Comparison of ENCODE assay signal across 23 cellular contexts in genomic region chr9:112542893-112543292, GRCh38. TPM values are rescaled to one million over a fixed set of nuclear protein-coding genes. Genes with fewer than 3 reads are reported as not detected.
DNase-seq lines count a peak whose midpoint lies in the region; ATAC-seq, FAIRE-seq and TF ChIP-seq lines count a peak whose summit lies in the region.
"Had no signal": no experiment of that assay in that cellular context is flagged by ENCODE, and none has a peak within 500 bp of the region (broad histone marks: within the 10 kb centered on the region; RNA-seq: fewer than 3 reads in every experiment).

No MANE protein-coding gene starts in this region.

- H3K4me3 Mint-ChIP-seq in nephron: peak overlapping the region in 1 of 3 experiments; percentile 0
- H3K4me3 Mint-ChIP-seq: CD4-positive, CD25-positive, alpha-beta regulatory T cell had no signal

- POLR2A ChIA-PET in HepG2 (lab: Yijun Ruan, JAX): no interaction called here

- no TSS peak for BruUV-seq in HepG2 (replicated peaks; lab: Mats Ljungman, UMichigan)

- ATAC-seq in HepG2: no peak
- ATAC-seq in right lobe of liver: no peak
- ATAC-seq in HG03135 (IDR thresholded peaks at IDR 0.05; ENCODE audit: unreplicated experiment): no peak
- ATAC-seq in HG02610 (IDR thresholded peaks at IDR 0.05; ENCODE audit: unreplicated experiment): no peak
- ATAC-seq: Panc1 had no signal

- no peaks in the 10 kb centered on the region for H3K36me3 ChIP-seq in HepG2 (replicated peaks in 1 of 2; ENCODE audit: control insufficient read depth in 1 of 2, insufficient read depth in 2 of 2, low read length in 2 of 2)
- H3K36me3 ChIP-seq in right lobe of liver: no peaks in the 10 kb centered on the region
- H3K36me3 ChIP-seq in adrenal gland (replicated peaks in 1 of 2): no peaks in the 10 kb centered on the region

- no peak for FAIRE-seq in HepG2 (lab: Jason Lieb, UNC)
- FAIRE-seq: D721Med, GM18507, HTR-8/SVneo had no signal

- H3K79me2 ChIP-seq in HepG2 (ENCODE audit: insufficient read depth, low read length): peaks cover 56% of the 10 kb centered on the region

- WGBS in HepG2 (ENCODE audit: low lambda C conversion rate): 92% methylated on average over 1 of the region's 1 CpG
- WGBS in right lobe of liver (ENCODE audit: insufficient coverage, low coverage, low lambda C conversion rate, missing lambda C conversion rate): 100% methylated on average over 1 of the region's 1 CpG
- 32 to 58% (median 49%) methylated on average over 1 of the region's 1 CpG for WGBS in adrenal gland, 4 donors

- intact Hi-C loops in HepG2 (cut with micrococcal nuclease; ENCODE audit: unreplicated experiment) (no loop called here), right lobe of liver (cut with DNase I) (no loop called here), adrenal gland (cut with DNase I) (loop anchor here in 1 of 2 donors (10.0 kb wide), 1 partner anchor 48 kb away; no protein-coding TSS in a partner anchor)

- peak overlapping the region; percentile 70 to 85 (median 84) for H3K27ac Mint-ChIP-seq in nephron
- H3K27ac Mint-ChIP-seq: CD4-positive, CD25-positive, alpha-beta regulatory T cell had no signal

- peaks cover 49% of the 10 kb centered on the region for H3K4me1 Mint-ChIP-seq in nephron

- TF ChIP-seq EP300 in HepG2 (IDR thresholded peaks at IDR 0.05; ENCODE audit: low read depth in 2 of 2, low read length in 2 of 2) (no peak), HepG2 (CRISPR knock-in tag; IDR thresholded peaks at IDR 0.05; ENCODE audit: borderline replicate concordance) (no peak)

- no peaks in the 10 kb centered on the region for H3K9me3 ChIP-seq in HepG2 (ENCODE audit: low read length)
- H3K9me3 ChIP-seq in right lobe of liver: no peaks in the 10 kb centered on the region
- H3K9me3 ChIP-seq in adrenal gland (replicated peaks in 1 of 3): no peaks in the 10 kb centered on the region

- H2AFZ ChIP-seq in HepG2 (ENCODE audit: low read length): no peak overlapping the region

- H3K27me3 Mint-ChIP-seq in nephron (ENCODE audit: low read depth): no peaks in the 10 kb centered on the region
- H3K27me3 Mint-ChIP-seq: CD4-positive, CD25-positive, alpha-beta regulatory T cell had no signal

- no peak overlapping the region for H3K9ac ChIP-seq in HepG2 (ENCODE audit: insufficient read depth, low read depth, low read length)
- H3K9ac ChIP-seq: KMS-11 had no signal

- H3K9me3 Mint-ChIP-seq in nephron: peaks cover 6% of the 10 kb centered on the region
- H3K9me3 Mint-ChIP-seq: CD4-positive, CD25-positive, alpha-beta regulatory T cell had no signal

- TF ChIP-seq CTCF in HepG2 (CRISPR knock-in tag; IDR thresholded peaks at IDR 0.05): no peak
- no peak for TF ChIP-seq CTCF in right lobe of liver (IDR thresholded peaks at IDR 0.05)
- TF ChIP-seq CTCF in adrenal gland (IDR thresholded peaks at IDR 0.05): no peak
- TF ChIP-seq CTCF in nephron (IDR thresholded peaks at IDR 0.05; ENCODE audit: unreplicated experiment in 3 of 3): no peak
- TF ChIP-seq CTCF in coronary artery (IDR thresholded peaks at IDR 0.05): no peak

- H3K36me3 Mint-ChIP-seq in nephron (ENCODE audit: low read depth): no peaks in the 10 kb centered on the region

- DNase-seq in HepG2 (ENCODE audit: low spot score) (no peak), right lobe of liver (no peak), adrenal gland (no peak), coronary artery (ENCODE audit: low spot score) (no peak), Ammon's horn (ENCODE audit: low spot score) (no peak)
- DNase-seq: ACHN; CD4-positive, CD25-positive, alpha-beta regulatory T cell; IMR-90; MM.1S; NCI-H2029; NCI-H446 treated with DMSO at 0.1 percent for 48 hours; NCI-H526; SHP77 had no signal

- TF ChIP-seq POLR2A in HepG2 (IDR thresholded peaks at IDR 0.05; ENCODE audit: insufficient read depth in 1 of 2, low read depth in 2 of 2, low read length in 2 of 2): no peak
- no peak for TF ChIP-seq POLR2A in right lobe of liver (IDR thresholded peaks at IDR 0.05)
- no peak for TF ChIP-seq POLR2A in adrenal gland (IDR thresholded peaks at IDR 0.05)

- CTCF ChIA-PET in HepG2 (lab: Yijun Ruan, JAX; ENCODE audit: low intra/inter-chr PET ratio, low total read pairs): no interaction called here

- H3K4me1 ChIP-seq in HepG2 (ENCODE audit: insufficient read depth, low read length) (peaks cover 28% of the 10 kb centered on the region), right lobe of liver (peaks cover 0 to 8% (median 0%) of the 10 kb centered on the region in 4 donors), adrenal gland (replicated peaks in 1 of 2) (peaks cover 54 to 71% of the 10 kb centered on the region in 2 donors)

- H3K4me3 ChIP-seq in HepG2 (replicated peaks in 1 of 3; ENCODE audit: insufficient read depth in 1 of 3, low read depth in 2 of 3, low read length in 3 of 3): no peak overlapping the region
- H3K4me3 ChIP-seq in right lobe of liver: no peak overlapping the region
- no peak overlapping the region for H3K4me3 ChIP-seq in adrenal gland
- H3K4me3 ChIP-seq in coronary artery: no peak overlapping the region

- in situ Hi-C loops in HepG2 (cut with HindIII; ENCODE audit: extremely low pct_ligation_motif_present, low pct_unique_long_range_greater_than_20kb): no loop called here

- no peak overlapping the region for H3K4me2 ChIP-seq in HepG2 (ENCODE audit: low read depth, low read length)
- H3K4me2 ChIP-seq: KMS-11 had no signal

- no peak for TF ChIP-seq RAD21 in HepG2 (CRISPR knock-in tag; IDR thresholded peaks at IDR 0.05)

- H3K27me3 ChIP-seq in HepG2 (ENCODE audit: control insufficient read depth in 1 of 2, insufficient read depth in 2 of 2, low read length in 2 of 2) (no peaks in the 10 kb centered on the region), right lobe of liver (no peaks in the 10 kb centered on the region), adrenal gland (no peaks in the 10 kb centered on the region)

- no peak overlapping the region for H3K27ac ChIP-seq in HepG2 (ENCODE audit: extremely low read length, insufficient read depth, low read length)
- no peak overlapping the region for H3K27ac ChIP-seq in right lobe of liver
- H3K27ac ChIP-seq in adrenal gland: peak overlapping the region in 3 of 5 donors; percentile 28 to 54 (median 40)
- H3K27ac ChIP-seq in coronary artery: no peak overlapping the region
- H3K27ac ChIP-seq: 22Rv1, KMS-11, RWPE1 had no signal

- H4K20me1 ChIP-seq in HepG2 (ENCODE audit: insufficient read depth, low read length): peaks cover 9% of the 10 kb centered on the region; the same call in 1 of the 2 replicates

TF ChIP-seq in HepG2, 621 proteins besides CTCF, POLR2A, EP300 and RAD21:
- TF ChIP-seq AGO1 (IDR thresholded peaks at IDR 0.05; ENCODE audit: low read depth, low read length, poor library complexity, severe bottlenecking) (no peak), ZNF101 (CRISPR knock-in tag; IDR thresholded peaks at IDR 0.05; ENCODE audit: borderline replicate concordance, low read depth) (no peak), ZNF441 (CRISPR knock-in tag; IDR thresholded peaks at IDR 0.05; ENCODE audit: borderline replicate concordance) (no peak), REPIN1 (CRISPR knock-in tag; IDR thresholded peaks at IDR 0.05; ENCODE audit: borderline replicate concordance, low read depth) (no peak), FOXP1 (IDR thresholded peaks at IDR 0.05) (0 out of 2 replicates have a peak, but pooled peaks have one; percentile 24), FOXP1 (CRISPR knock-in tag; IDR thresholded peaks at IDR 0.05) (no peak), ZNF580 (CRISPR knock-in tag; IDR thresholded peaks at IDR 0.05; ENCODE audit: borderline replicate concordance, low read depth) (no peak)

RNA-seq across cellular contexts. Expression of gene KIAA1958, which starts 56.3 kb away (rescaled TPM):
- total RNA-seq in HepG2 (2016; rRNA removed; fragmentation: Illumina TruSeq; extraction: Trizol) (8.5 and 11.4 TPM in 2 replicates), right lobe of liver (1 to 10 TPM; 5.7 to 8.1 (median 7.0) TPM), adrenal gland (10 to 100 TPM; 17.0 to 67.2 (median 39.9) TPM)
- 37.2 and 41.8 TPM in 2 replicates for total RNA-seq in HepG2 (2016; cell fraction: cytosol; rRNA removed; fragmentation: Illumina TruSeq; extraction: Trizol; ENCODE audit: low read depth)
- 8.4 and 11.0 TPM in 2 replicates for total RNA-seq in HepG2 (2016; cell fraction: insoluble cytoplasmic fraction; rRNA removed; fragmentation: Illumina TruSeq; extraction: Trizol)
- 29.3 and 29.7 TPM in 2 replicates for total RNA-seq in HepG2 (2016; cell fraction: membrane; rRNA removed; fragmentation: Illumina TruSeq; extraction: Trizol)
- 14.1 and 15.2 TPM in 2 replicates for total RNA-seq in HepG2 (2016; cell fraction: nucleus; rRNA removed; fragmentation: Illumina TruSeq; extraction: Trizol)
- polyA plus RNA-seq in HepG2 (2011; rRNA removed) (8.5 and 10.3 TPM in 2 replicates), adrenal gland (10 to 100 TPM in 1 of 3 donors, 1 to 10 TPM in 2; 3.5 to 11.6 (median 7.3) TPM)
- 5.5 and 5.7 TPM in 2 replicates for polyA plus RNA-seq in HepG2 (2011; cell fraction: cytosol; rRNA removed)
- 17.1 and 17.6 TPM in 2 replicates for polyA plus RNA-seq in HepG2 (2011; cell fraction: nucleus; rRNA removed)
- 10.9 and 11.6 TPM in 2 replicates for polyA plus RNA-seq in HepG2 (2012)
- 0.46 and 0.57 TPM in 2 replicates for polyA plus RNA-seq in HepG2 (2016; cell fraction: cytosol; fragmentation: Illumina TruSeq; extraction: Trizol; ENCODE audit: low read depth)
- polyA plus RNA-seq in HepG2 (2016; cell fraction: insoluble cytoplasmic fraction; fragmentation: Illumina TruSeq; extraction: Trizol; ENCODE audit: low read depth): 6.0 and 6.8 TPM in 2 replicates
- 1.8 and 1.9 TPM in 2 replicates for polyA plus RNA-seq in HepG2 (2016; cell fraction: membrane; fragmentation: Illumina TruSeq; extraction: Trizol; ENCODE audit: low read depth)
- 7.2 and 8.5 TPM in 2 replicates for polyA plus RNA-seq in HepG2 (2016; cell fraction: nucleus; fragmentation: Illumina TruSeq; extraction: Trizol; ENCODE audit: insufficient read depth, low read depth)
- polyA minus RNA-seq in HepG2 (2011; rRNA and poly(A)+ RNA removed; ENCODE audit: low replicate concordance): 53.1 and 88.7 TPM in 2 replicates
- 22.1 and 29.8 TPM in 2 replicates for polyA minus RNA-seq in HepG2 (2011; cell fraction: cytosol; rRNA and poly(A)+ RNA removed)
- 49.7 and 55.7 TPM in 2 replicates for polyA minus RNA-seq in HepG2 (2011; cell fraction: nucleus; rRNA and poly(A)+ RNA removed)

Comparison
In these comparisons a context has a peak if more than half of its experiments do, and no peak if none do; other contexts are left out.
1. H3K27ac ChIP-seq: peak in adrenal gland (3 of 5); none in HepG2 (single experiment), right lobe of liver (0 of 3) and coronary artery (0 of 2).